8 cellular contexts compared by ENCODE assay signal in the genomic region with DNA sequence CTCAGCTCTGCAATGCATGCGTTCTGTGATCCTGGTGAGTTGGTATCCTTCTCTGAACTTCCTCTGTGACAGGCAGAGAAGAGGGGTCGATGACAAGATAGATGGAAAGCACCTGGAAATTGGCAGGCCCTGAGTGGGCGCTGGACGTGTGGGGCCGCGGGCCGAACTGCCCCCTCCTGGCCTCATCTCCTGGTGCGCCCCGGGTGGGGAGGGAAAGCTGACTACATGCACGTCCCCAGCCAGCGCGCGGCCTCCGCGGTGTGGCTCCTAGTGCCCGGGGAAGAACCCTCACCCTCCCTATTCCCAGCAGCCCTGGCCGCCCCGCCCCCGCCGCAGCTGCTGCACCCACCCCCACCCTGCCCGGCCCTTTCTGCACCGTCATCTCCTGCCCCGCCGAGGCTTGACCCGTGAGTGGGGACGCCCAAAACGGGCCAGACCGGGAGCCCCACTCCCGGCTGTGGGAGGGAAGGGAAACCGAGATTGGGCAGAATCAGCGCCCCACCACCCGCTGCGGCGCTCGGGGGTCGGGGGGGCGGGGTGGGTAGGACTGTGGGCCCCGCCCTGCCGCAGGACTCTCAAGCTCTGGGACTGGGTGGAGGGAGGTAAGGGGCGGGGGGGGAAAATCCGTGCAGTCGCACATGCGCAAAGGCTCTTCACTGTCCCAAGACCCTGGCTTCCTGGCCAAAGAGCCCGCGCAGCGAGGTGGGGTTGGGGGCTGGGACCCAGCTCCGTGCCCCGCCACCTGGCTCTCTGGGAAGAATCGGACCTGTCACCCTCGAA. TPM values are rescaled to one million over a fixed set of nuclear protein-coding genes. Genes with fewer than 3 reads are reported as not detected.
DNase-seq lines count a peak whose midpoint lies in the region; FAIRE-seq and TF ChIP-seq lines count a peak whose summit lies in the region.

A gene (plus strand): TSS at position 371 of the 780 bp plus-strand sequence.

- H3K4me1 ChIP-seq in Caco-2: peaks cover 33% of the 10 kb centered on the region

- DNase-seq in Caco-2: peak; percentile 91 to 94
- peak; percentile 55 for DNase-seq in GM19239 (ENCODE audit: insufficient read length, low spot score)
- peak; percentile 77 for DNase-seq in HT1080 (ENCODE audit: low read depth)
- DNase-seq in SHP77 (lab: John Stamatoyannopoulos, UW): peak; percentile 86 to 88
- peak; percentile 76 for DNase-seq in kidney glomerular epithelial cell (lab: John Stamatoyannopoulos, UW)
- DNase-seq in stimulated activated CD8-positive, alpha-beta memory T cell treated with anti-CD3 and anti-CD28 coated beads, Interleukin-4, amount 100 ng/mL, for 48 hours: peak; percentile 73
- no peak for DNase-seq in KG1 (lab: John Stamatoyannopoulos, UW)

- CTCF ChIA-PET in Caco-2 (lab: Charles Lee): interaction anchor here (0.5 to 3.0 kb wide), 18 partner anchors 8 to 1018 kb away, joined by 3 to 43 read pairs (median 4); a partner anchor contains a TSS

- H3K27me3 ChIP-seq in Caco-2 (replicated peaks; ENCODE audit: control insufficient read depth, insufficient read depth, low read length): no peaks in the 10 kb centered on the region

- peaks cover 23% of the 10 kb centered on the region for H3K36me3 Mint-ChIP-seq in Caco-2 (ENCODE audit: insufficient read depth, unreplicated experiment)

- H3K36me3 ChIP-seq in Caco-2 (ENCODE audit: control insufficient read depth, insufficient read depth, low read length): no peaks in the 10 kb centered on the region

- peak within 1 kb of the TSS; percentile 49 for H3K4me3 ChIP-seq in Caco-2 (ENCODE audit: low read depth, low read length)

- H3K9me3 Mint-ChIP-seq in Caco-2 (ENCODE audit: unreplicated experiment): no peaks in the 10 kb centered on the region

- peaks cover 31% of the 10 kb centered on the region for H3K4me1 Mint-ChIP-seq in Caco-2 (ENCODE audit: low read depth, unreplicated experiment)

- BruUV-seq in Caco-2 (replicated peaks; lab: Mats Ljungman, UMichigan): no TSS peak

- POLR2A ChIA-PET in Caco-2 (lab: Charles Lee): interaction anchor here (0.6 to 1.5 kb wide), 8 partner anchors 9 to 152 kb away, joined by 3 to 13 read pairs (median 6); a partner anchor contains a TSS

- H3K9me3 ChIP-seq in Caco-2: no peaks in the 10 kb centered on the region

- peak within 1 kb of the TSS; percentile 86 for H3K27ac Mint-ChIP-seq in Caco-2 (ENCODE audit: unreplicated experiment)

- H3K27ac ChIP-seq in cingulate gyrus (ENCODE audit: low read depth, low read length): peak within 1 kb of the TSS; percentile 84

- H3K27me3 Mint-ChIP-seq in Caco-2 (ENCODE audit: insufficient read depth, unreplicated experiment): no peaks in the 10 kb centered on the region

- peak in 1 of 2 experiments; percentile 34 for TF ChIP-seq CTCF in Caco-2 (IDR thresholded peaks at IDR 0.05; ENCODE audit: insufficient read depth in 1 of 2, low read depth in 1 of 2, low read length in 1 of 2, severe bottlenecking in 1 of 2, unreplicated experiment in 1 of 2)

- H3K4me3 Mint-ChIP-seq in Caco-2 (ENCODE audit: unreplicated experiment): peak within 1 kb of the TSS; percentile 70

- intact Hi-C loops in Caco-2 (cut with micrococcal nuclease; ENCODE audit: unreplicated experiment): loop anchor here (1.0 kb wide), 3 partner anchors 8 to 13 kb away; a partner anchor contains a TSS

- FAIRE-seq in GM19239 (lab: Jason Lieb, UNC): no peak

RNA-seq across cellular contexts. Expression of the gene that starts here (rescaled TPM):
- total RNA-seq in Caco-2 (2022): 17.4 and 22.4 TPM in 2 replicates
- total RNA-seq in HT1080 (2014; rRNA removed; shearing (Covaris generic)): 18.4 and 22.8 TPM in 2 replicates
- 24.8 and 26.9 TPM in 2 replicates for polyA plus RNA-seq in HT1080 (2015; cell fraction: cytosol; rRNA removed)
- 68.5 and 72.4 TPM in 2 replicates for polyA plus RNA-seq in HT1080 (2015; cell fraction: nucleus; rRNA removed)
